In genomic region chr9:109321727-109322126, GRCh38 we compare ENCODE assay signal across 16 cellular contexts. TPM values are rescaled to one million over a fixed set of nuclear protein-coding genes. Genes with fewer than 3 reads are reported as not detected.
DNase-seq lines count a peak whose midpoint lies in the region; TF ChIP-seq lines count a peak whose summit lies in the region.
"Had no signal": no experiment of that assay in that cellular context is flagged by ENCODE, and none has a peak within 500 bp of the region (broad histone marks: within the 10 kb centered on the region; RNA-seq: fewer than 3 reads in every experiment).

No MANE protein-coding gene starts in this region.

- H3K79me2 ChIP-seq in MM.1S (ENCODE audit: low read length) = no peaks in the 10 kb centered on the region
- peaks cover 7% of the 10 kb centered on the region for H3K79me2 ChIP-seq in neural progenitor cell (ENCODE audit: low read depth)
- no peaks in the 10 kb centered on the region for H3K79me2 ChIP-seq in mammary epithelial cell (ENCODE audit: insufficient read depth, low read length)

- H3K4me2 ChIP-seq in MM.1S (ENCODE audit: low read depth, low read length) (no peak overlapping the region), neural progenitor cell (no peak overlapping the region), mammary epithelial cell (ENCODE audit: insufficient read depth, low read depth, low read length) (no peak overlapping the region)

- DNase-seq in CD4-positive, alpha-beta memory T cell = no peak
- DNase-seq in MM.1S (no peak), neural progenitor cell (ENCODE audit: low spot score) (no peak), HK-2 (ENCODE audit: unreplicated experiment) (no peak), mammary epithelial cell (no peak)
- no peak for DNase-seq in effector CD4-positive, alpha-beta T cell
- DNase-seq: dermis blood vessel endothelial cell, GM23248, Karpas-422, left cardiac atrium, midbrain had no signal

- peak overlapping the region in 7 of 8 donors; percentile 10 to 93 (median 82) for H3K4me3 Mint-ChIP-seq in CD4-positive, alpha-beta memory T cell
- peak overlapping the region; percentile 81 to 90 (median 83) for H3K4me3 Mint-ChIP-seq in brain
- peak overlapping the region; percentile 91 for H3K4me3 Mint-ChIP-seq in neural progenitor cell

- CTCF ChIA-PET in CD4-positive, alpha-beta memory T cell (lab: Charles Lee; ENCODE audit: partially characterized antibody) = interaction anchor here (1.1 to 1.5 kb wide), 4 partner anchors 15 to 85 kb away, joined by 3 to 5 read pairs (median 4); no protein-coding TSS in a partner anchor
- CTCF ChIA-PET in mammary epithelial cell (lab: Charles Lee; ENCODE audit: low non-redundant PET) = no interaction called here

- WGBS in mammary epithelial cell (ENCODE audit: low coverage, missing lambda C conversion rate) = 90% methylated on average over 5 of the region's 5 CpGs

- H3K9me2 ChIP-seq in MM.1S (replicated peaks; ENCODE audit: insufficient read depth, low read length) = no peaks in the 10 kb centered on the region

- H3K27me3 ChIP-seq in CD4-positive, alpha-beta memory T cell (ENCODE audit: insufficient read depth, low read length) = peaks cover 7% of the 10 kb centered on the region
- peaks cover 5% of the 10 kb centered on the region; the same call in 1 of the 2 replicates for H3K27me3 ChIP-seq in MM.1S (replicated peaks; ENCODE audit: insufficient read depth, low read length)
- H3K27me3 ChIP-seq in neural progenitor cell = peaks cover 35% of the 10 kb centered on the region
- H3K27me3 ChIP-seq in mammary epithelial cell (ENCODE audit: insufficient read depth, low read length) = no peaks in the 10 kb centered on the region
- H3K27me3 ChIP-seq: right atrium auricular region, SJSA1 had no signal

- dilution Hi-C loops in mammary epithelial cell (cut with HindIII; ENCODE audit: low sequenced_read_pairs) = loop anchor here (5.0 to 10.0 kb wide), 2 partner anchors 63 to 79 kb away; no protein-coding TSS in a partner anchor

- H3K4me1 Mint-ChIP-seq in CD4-positive, alpha-beta memory T cell = peaks cover 6 to 24% (median 8%) of the 10 kb centered on the region in 4 donors
- peaks cover 26% of the 10 kb centered on the region for H3K4me1 Mint-ChIP-seq in brain
- H3K4me1 Mint-ChIP-seq in neural progenitor cell = peaks cover 20% of the 10 kb centered on the region

- BruUV-seq in mammary epithelial cell (replicated peaks; lab: Mats Ljungman, UMichigan) = no TSS peak

- POLR2A ChIA-PET in CD4-positive, alpha-beta memory T cell (lab: Charles Lee; ENCODE audit: partially characterized antibody) = no interaction called here

- H3F3A ChIP-seq in MM.1S (ENCODE audit: insufficient read depth, low read length) (no peaks in the 10 kb centered on the region), neural progenitor cell (ENCODE audit: low read depth) (peaks cover 13% of the 10 kb centered on the region)

- H3K9ac ChIP-seq in MM.1S (ENCODE audit: low read length) (no peak overlapping the region), neural progenitor cell (no peak overlapping the region), mammary epithelial cell (ENCODE audit: insufficient read depth, low read length) (no peak overlapping the region)
- H3K9ac ChIP-seq: GM23248 had no signal

- no peaks in the 10 kb centered on the region for H3K9me3 ChIP-seq in CD4-positive, alpha-beta memory T cell (ENCODE audit: control insufficient read depth in 1 of 2, low read length in 2 of 2)
- no peaks in the 10 kb centered on the region for H3K9me3 ChIP-seq in MM.1S (replicated peaks; ENCODE audit: insufficient read depth, low read length)
- H3K9me3 ChIP-seq in neural progenitor cell (ENCODE audit: low read depth) = no peaks in the 10 kb centered on the region
- H3K9me3 ChIP-seq in mammary epithelial cell (replicated peaks; ENCODE audit: insufficient read depth, low read length) = no peaks in the 10 kb centered on the region
- H3K9me3 ChIP-seq: right atrium auricular region, SJSA1 had no signal

- H3K27me3 Mint-ChIP-seq in CD4-positive, alpha-beta memory T cell = peaks cover 39 to 53% of the 10 kb centered on the region in 2 donors
- H3K27me3 Mint-ChIP-seq in brain (peaks cover 55% of the 10 kb centered on the region), neural progenitor cell (ENCODE audit: insufficient read depth, low read depth) (peaks cover 36% of the 10 kb centered on the region)

- TF ChIP-seq CTCF in MM.1S (IDR thresholded peaks at IDR 0.05; ENCODE audit: low read length) (no peak), brain (conservative IDR thresholded peaks at IDR 0.05) (no peak), neural progenitor cell (IDR thresholded peaks at IDR 0.05) (no peak), mammary epithelial cell (conservative IDR thresholded peaks at IDR 0.05 in 1 of 2, IDR thresholded peaks at IDR 0.05 in 1 of 2; ENCODE audit: extremely low read depth in 1 of 2, insufficient read depth in 1 of 2, low read depth in 1 of 2, low read length in 2 of 2) (no peak)

- no peaks in the 10 kb centered on the region for H3K36me3 Mint-ChIP-seq in CD4-positive, alpha-beta memory T cell
- H3K36me3 Mint-ChIP-seq in brain (no peaks in the 10 kb centered on the region), neural progenitor cell (no peaks in the 10 kb centered on the region)

- in situ Hi-C loops in mammary epithelial cell (cut with MboI; ENCODE audit: low sequenced_read_pairs in 2 of 2) = loop anchor here in 1 of 2 donors (10.0 kb wide), 1 partner anchor 207 kb away; the partner anchor contains the start of gene TMEM245

- no peaks in the 10 kb centered on the region for H4K20me1 ChIP-seq in MM.1S (ENCODE audit: insufficient read depth, low read length)
- peaks cover 28% of the 10 kb centered on the region for H4K20me1 ChIP-seq in neural progenitor cell (ENCODE audit: low read depth)
- H4K20me1 ChIP-seq in mammary epithelial cell (ENCODE audit: insufficient read depth, low read length) = no peaks in the 10 kb centered on the region

- H2AFZ ChIP-seq in MM.1S (ENCODE audit: low read length) (peak overlapping the region; percentile 55), neural progenitor cell (replicated peaks) (no peak overlapping the region), mammary epithelial cell (ENCODE audit: low read depth, low read length) (no peak overlapping the region)

- peaks cover 8% of the 10 kb centered on the region for H3K4me1 ChIP-seq in CD4-positive, alpha-beta memory T cell (ENCODE audit: insufficient read depth, low read length)
- H3K4me1 ChIP-seq in MM.1S (ENCODE audit: low read length) (peaks cover 5% of the 10 kb centered on the region), neural progenitor cell (peaks cover 21% of the 10 kb centered on the region), mammary epithelial cell (ENCODE audit: insufficient read depth, low read length) (peaks cover 40% of the 10 kb centered on the region)

- no peak overlapping the region for H3K27ac ChIP-seq in CD4-positive, alpha-beta memory T cell (ENCODE audit: low read depth, low read length)
- H3K27ac ChIP-seq in MM.1S (ENCODE audit: low read length) (no peak overlapping the region), neural progenitor cell (no peak overlapping the region), mammary epithelial cell (ENCODE audit: insufficient read depth, low read depth, low read length) (no peak overlapping the region)
- H3K27ac ChIP-seq: cardiac muscle cell, GM23248, SJSA1 had no signal

- intact Hi-C loops in CD4-positive, alpha-beta memory T cell (cut with micrococcal nuclease) = loop anchor here (1.0 to 2.0 kb wide), 2 partner anchors 77 to 433 kb away; no protein-coding TSS in a partner anchor
- intact Hi-C loops in mammary epithelial cell (cut with micrococcal nuclease) = loop anchor here (1.0 to 5.0 kb wide), 7 partner anchors 24 to 199 kb away; no protein-coding TSS in a partner anchor

- no peak overlapping the region for H3K4me3 ChIP-seq in CD4-positive, alpha-beta memory T cell (ENCODE audit: low read length in 2 of 2)
- H3K4me3 ChIP-seq in MM.1S (ENCODE audit: low read length) (no peak overlapping the region), neural progenitor cell (no peak overlapping the region), mammary epithelial cell (replicated peaks in 1 of 3; ENCODE audit: insufficient read depth in 1 of 3, low read depth in 2 of 3, low read length in 3 of 3) (no peak overlapping the region)

- no peak overlapping the region for H3K27ac Mint-ChIP-seq in CD4-positive, alpha-beta memory T cell
- H3K27ac Mint-ChIP-seq in brain (peak overlapping the region in 2 of 5 experiments; percentile 12 to 87), neural progenitor cell (no peak overlapping the region)
- H3K27ac Mint-ChIP-seq: activated T-helper 2 cell treated with anti-CD3 and anti-CD28 coated beads, Interferon-gamma antibody, Interleukin-2, Interleukin-4, amounts not matched to agents 10 μg/mL and 5 μg/mL and 100 μg/mL, durations not matched to agents 14 hours and 24 hours and 36 hours had no signal

- H3K9me3 Mint-ChIP-seq in CD4-positive, alpha-beta memory T cell = peaks cover 0 to 3% (median 0%) of the 10 kb centered on the region in 8 donors
- peaks cover 0 to 6% (median 0%) of the 10 kb centered on the region in 5 experiments for H3K9me3 Mint-ChIP-seq in brain
- H3K9me3 Mint-ChIP-seq in neural progenitor cell = no peaks in the 10 kb centered on the region
- H3K9me3 Mint-ChIP-seq: activated T-helper 2 cell treated with anti-CD3 and anti-CD28 coated beads, Interferon-gamma antibody, Interleukin-2, Interleukin-4, amounts not matched to agents 10 μg/mL and 5 μg/mL and 100 μg/mL, durations not matched to agents 14 hours and 24 hours and 36 hours had no signal

- H3K36me3 ChIP-seq in CD4-positive, alpha-beta memory T cell (ENCODE audit: insufficient read depth, low read length) = no peaks in the 10 kb centered on the region
- H3K36me3 ChIP-seq in MM.1S (replicated peaks; ENCODE audit: insufficient read depth, low read length) (no peaks in the 10 kb centered on the region), neural progenitor cell (no peaks in the 10 kb centered on the region), mammary epithelial cell (ENCODE audit: insufficient read depth, low read length) (no peaks in the 10 kb centered on the region)
- H3K36me3 ChIP-seq: cardiac muscle cell, right atrium auricular region, SJSA1 had no signal

RNA-seq across cellular contexts. Expression of gene EPB41L4B, which starts 0.9 kb away (rescaled TPM):
- not detected for total RNA-seq in CD4-positive, alpha-beta memory T cell
- polyA plus RNA-seq in CD4-positive, alpha-beta memory T cell = not detected
- polyA plus RNA-seq in brain (ENCODE audit: insufficient read depth, low read depth, low replicate concordance) = 13.4 TPM
- 5.0 and 6.2 TPM in 2 replicates for total RNA-seq in neural progenitor cell (ENCODE audit: low replicate concordance)
- total RNA-seq in mammary epithelial cell = 1 to 10 TPM; 3.5 to 4.8 TPM
- polyA plus RNA-seq in mammary epithelial cell = 3.3 TPM
- 4.2 TPM for polyA minus RNA-seq in mammary epithelial cell
